In the genomic region with DNA sequence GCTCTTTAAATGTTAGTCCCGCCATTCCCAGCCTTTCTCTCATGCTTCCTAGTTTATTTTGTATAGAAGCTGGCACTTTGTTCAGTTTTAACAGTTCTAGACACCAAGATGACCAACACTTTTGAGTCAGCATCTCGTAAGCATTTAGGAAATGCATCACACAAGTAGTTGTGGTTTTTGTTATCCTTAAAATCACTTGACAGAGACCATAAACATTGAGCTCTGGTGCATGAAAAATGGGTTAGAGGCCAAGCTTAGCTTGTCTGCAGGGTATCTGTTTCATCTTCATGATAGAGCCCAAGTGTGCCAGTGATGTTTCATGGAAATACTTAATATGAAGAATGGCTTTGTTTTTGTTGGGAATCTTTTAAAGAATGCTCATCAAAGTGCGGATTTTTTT, we compare ENCODE assay signal across 14 cellular contexts.
DNase-seq lines count a peak whose midpoint lies in the region; ATAC-seq, FAIRE-seq and TF ChIP-seq lines count a peak whose summit lies in the region.
"Had no signal": no experiment of that assay in that cellular context is flagged by ENCODE, and none has a peak within 500 bp of the region (broad histone marks: within the 10 kb centered on the region; RNA-seq: fewer than 3 reads in every experiment).

No MANE protein-coding gene starts in this region.

- no peaks in the 10 kb centered on the region for H3K4me1 Mint-ChIP-seq in activated naive CD4-positive, alpha-beta T cell treated with anti-CD3 and anti-CD28 coated beads, Interleukin-2, amount 10 ng/mL, durations not matched to agents 7 days and 5 days

- H3K27ac Mint-ChIP-seq in activated naive CD4-positive, alpha-beta T cell treated with anti-CD3 and anti-CD28 coated beads, Interleukin-2, amount 10 ng/mL, durations not matched to agents 7 days and 5 days = no peak overlapping the region
- H3K27ac Mint-ChIP-seq: progenitor cell of endocrine pancreas had no signal

- 92% methylated on average over 3 of the region's 3 CpGs for WGBS in pancreas, 2 donors

- H3K36me3 ChIP-seq in pancreas = no peaks in the 10 kb centered on the region
- H3K36me3 ChIP-seq: tibial artery had no signal

- no peak overlapping the region for H3K4me3 Mint-ChIP-seq in activated naive CD4-positive, alpha-beta T cell treated with anti-CD3 and anti-CD28 coated beads, Interleukin-2, amount 10 ng/mL, durations not matched to agents 7 days and 5 days

- no peaks in the 10 kb centered on the region for H3K27me3 ChIP-seq in pancreas
- H3K27me3 ChIP-seq: tibial artery had no signal

- ATAC-seq in pancreas (peak in 1 of 4 donors; percentile 20), HG02642 (IDR thresholded peaks at IDR 0.05; ENCODE audit: poor library complexity, unreplicated experiment) (no peak), Right ventricle myocardium inferior (no peak)
- ATAC-seq: K562 had no signal

- no peaks in the 10 kb centered on the region for H3K9me3 ChIP-seq in pancreas
- H3K9me3 ChIP-seq: tibial artery had no signal

- H3K36me3 Mint-ChIP-seq in activated naive CD4-positive, alpha-beta T cell treated with anti-CD3 and anti-CD28 coated beads, Interleukin-2, amount 10 ng/mL, durations not matched to agents 7 days and 5 days = peaks cover 1% of the 10 kb centered on the region

- H3K4me1 ChIP-seq in pancreas = no peaks in the 10 kb centered on the region

- no peak overlapping the region for H3K27ac ChIP-seq in pancreas
- H3K27ac ChIP-seq: tibial artery had no signal

- no peaks in the 10 kb centered on the region for H3K27me3 Mint-ChIP-seq in activated naive CD4-positive, alpha-beta T cell treated with anti-CD3 and anti-CD28 coated beads, Interleukin-2, amount 10 ng/mL, durations not matched to agents 7 days and 5 days
- H3K27me3 Mint-ChIP-seq: brain, progenitor cell of endocrine pancreas had no signal

- peak; percentile 90 for FAIRE-seq in RCC 7860 (lab: Jason Lieb, UNC)
- peak; percentile 92 for FAIRE-seq in pancreas (lab: Jason Lieb, UNC)
- FAIRE-seq: K562 had no signal

- no peak overlapping the region for H3K4me3 ChIP-seq in pancreas
- H3K4me3 ChIP-seq: K562, tibial artery had no signal

- no peak for TF ChIP-seq CTCF in pancreas (IDR thresholded peaks at IDR 0.05)

- CTCF ChIA-PET in activated naive CD4-positive, alpha-beta T cell treated with anti-CD3 and anti-CD28 coated beads, Interleukin-2, amount 10 ng/mL, durations not matched to agents 7 days and 5 days (lab: Charles Lee) = no interaction called here

- DNase-seq in DMS79 treated with DMSO at 0.1 percent for 48 hours (lab: John Stamatoyannopoulos, UW) (peak; percentile 45), RCC 7860 (ENCODE audit: low spot score) (peak; percentile 66), fibroblast of gingiva (ENCODE audit: low read depth) (peak; percentile 96), pancreas (no peak), GM19240 (ENCODE audit: insufficient read length, low spot score) (no peak), Right ventricle myocardium inferior (ENCODE audit: missing footprints) (no peak)
- no peak for DNase-seq in activated naive CD4-positive, alpha-beta T cell treated with anti-CD3 and anti-CD28 coated beads, Interleukin-2, amount 10 ng/mL, durations not matched to agents 7 days and 5 days
- DNase-seq: DMS53, NCI-H2081 treated with DMSO at 0.1 percent for 48 hours, tibial artery had no signal

- no peaks in the 10 kb centered on the region for H3K9me3 Mint-ChIP-seq in activated naive CD4-positive, alpha-beta T cell treated with anti-CD3 and anti-CD28 coated beads, Interleukin-2, amount 10 ng/mL, durations not matched to agents 7 days and 5 days

- intact Hi-C loops in pancreas (cut with DNase I) = no loop called here
- intact Hi-C loops in Right ventricle myocardium inferior (cut with DNase I) = no loop called here

Comparison
In these comparisons a context has a peak if more than half of its experiments do, and no peak if none do; other contexts are left out.
1. DNase-seq: peak in DMS79 treated with DMSO at 0.1 percent for 48 hours (single experiment), RCC 7860 (single experiment) and fibroblast of gingiva (single experiment); none in pancreas (0 of 6), GM19240 (single experiment), activated naive CD4-positive, alpha-beta T cell treated with anti-CD3 and anti-CD28 coated beads, Interleukin-2, amount 10 ng/mL, durations not matched to agents 7 days and 5 days (single experiment) and Right ventricle myocardium inferior (single experiment).